32 cellular contexts compared by ENCODE assay signal in the genomic region with DNA sequence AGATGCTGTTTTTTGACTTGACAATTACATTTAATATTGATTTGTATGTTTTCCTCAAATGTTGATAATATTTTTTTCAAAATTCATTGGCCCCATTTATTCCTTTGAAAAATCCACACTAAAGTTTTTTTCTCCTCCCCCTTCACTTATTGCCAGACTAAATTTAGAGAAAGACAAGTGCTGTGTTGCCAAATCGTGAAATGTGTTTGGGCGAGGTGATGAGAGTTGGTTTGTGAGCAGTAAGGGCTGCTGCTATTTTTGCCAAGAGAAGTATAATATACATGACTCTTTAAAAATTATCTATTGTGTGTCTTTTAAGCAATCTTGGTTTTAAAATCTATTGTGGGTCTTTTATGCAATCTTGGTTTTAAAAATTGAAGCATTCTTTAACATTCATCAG.
"Had no signal": no experiment of that assay in that cellular context is flagged by ENCODE, and none has a peak within 500 bp of the region (broad histone marks: within the 10 kb centered on the region; RNA-seq: fewer than 3 reads in every experiment).

No MANE protein-coding gene starts in this region.

- H3K9me3 ChIP-seq: ascending aorta, breast epithelium, colonic mucosa, esophagus squamous epithelium, gastrocnemius medialis had no signal

- ATAC-seq: activated CD4-positive, alpha-beta T cell treated with anti-CD3 and anti-CD28 coated beads for 36 hours; activated CD8-positive, alpha-beta memory T cell treated with anti-CD3 and anti-CD28 coated beads, Interleukin-2, amount 10 ng/mL, durations not matched to agents 7 days and 5 days; activated CD8-positive, alpha-beta T cell treated with anti-CD3 and anti-CD28 coated beads, Interleukin-2, amount 10 ng/mL, durations not matched to agents 7 days and 5 days; activated naive CD8-positive, alpha-beta T cell treated with anti-CD3 and anti-CD28 coated beads, Interleukin-2, amount 50 U/mL, for 24 hours; gastrocnemius medialis; T-cell had no signal

- H3K27ac ChIP-seq: ascending aorta, breast epithelium, colonic mucosa, epithelial cell of prostate, esophagus squamous epithelium, gastrocnemius medialis had no signal

- H3K36me3 Mint-ChIP-seq: activated CD4-positive, alpha-beta memory T cell treated with anti-CD3 and anti-CD28 coated beads for 36 hours; activated CD8-positive, alpha-beta memory T cell treated with anti-CD3 and anti-CD28 coated beads, Interleukin-2, amount 10 ng/mL, durations not matched to agents 7 days and 5 days; activated naive CD4-positive, alpha-beta T cell treated with anti-CD3 and anti-CD28 coated beads, Interleukin-2, amount 50 U/mL, for 24 hours; activated naive CD8-positive, alpha-beta T cell treated with anti-CD3 and anti-CD28 coated beads for 36 hours; brain; T-cell had no signal

- H3K27ac Mint-ChIP-seq: activated CD4-positive, alpha-beta memory T cell treated with anti-CD3 and anti-CD28 coated beads for 36 hours; activated CD4-positive, alpha-beta T cell treated with anti-CD3 and anti-CD28 coated beads for 36 hours; activated CD4-positive, alpha-beta T cell treated with anti-CD3 and anti-CD28 coated beads, Interleukin-2, amount 10 ng/mL, durations not matched to agents 24 days and 14 days; activated CD8-positive, alpha-beta memory T cell treated with anti-CD3 and anti-CD28 coated beads, Interleukin-2, amount 10 ng/mL, durations not matched to agents 7 days and 5 days; activated CD8-positive, alpha-beta T cell treated with anti-CD3 and anti-CD28 coated beads, Interleukin-2, amount 10 ng/mL, durations not matched to agents 7 days and 5 days; activated naive CD4-positive, alpha-beta T cell treated with anti-CD3 and anti-CD28 coated beads for 36 hours; activated naive CD4-positive, alpha-beta T cell treated with anti-CD3 and anti-CD28 coated beads, Interleukin-2, amount 50 U/mL, for 24 hours; activated naive CD8-positive, alpha-beta T cell treated with anti-CD3 and anti-CD28 coated beads for 36 hours; activated naive CD8-positive, alpha-beta T cell treated with anti-CD3 and anti-CD28 coated beads, Interleukin-2, amount 50 U/mL, for 24 hours; activated T-helper 1 cell treated with anti-CD3 and anti-CD28 coated beads, Interleukin-12 subunit alpha, Interleukin-12 subunit beta, Interleukin-2, Interleukin-4 antibody, amounts not matched to agents 30 ng/mL and 10 ng/mL and 1 ng/mL, durations not matched to agents 14 hours and 24 hours and 36 hours; activated T-helper 2 cell treated with anti-CD3 and anti-CD28 coated beads, Interferon-gamma antibody, Interleukin-2, Interleukin-4, amounts not matched to agents 10 μg/mL and 5 μg/mL and 100 μg/mL, durations not matched to agents 14 hours and 24 hours and 36 hours; T-cell; T-helper 1 cell treated with Interleukin-12 subunit alpha and Interleukin-12 subunit beta and Interleukin-4 antibody, amounts not matched to agents 30 μg/mL and 1 μg/mL, for 36 hours had no signal

- H3K4me3 Mint-ChIP-seq: activated CD4-positive, alpha-beta memory T cell treated with anti-CD3 and anti-CD28 coated beads for 36 hours; activated CD4-positive, alpha-beta T cell treated with anti-CD3 and anti-CD28 coated beads for 36 hours; activated CD4-positive, alpha-beta T cell treated with anti-CD3 and anti-CD28 coated beads, Interleukin-2, amount 10 ng/mL, durations not matched to agents 24 days and 14 days; activated CD8-positive, alpha-beta memory T cell treated with anti-CD3 and anti-CD28 coated beads, Interleukin-2, amount 10 ng/mL, durations not matched to agents 7 days and 5 days; activated CD8-positive, alpha-beta T cell treated with anti-CD3 and anti-CD28 coated beads, Interleukin-2, amount 10 ng/mL, durations not matched to agents 7 days and 5 days; activated naive CD4-positive, alpha-beta T cell treated with anti-CD3 and anti-CD28 coated beads for 36 hours; activated naive CD4-positive, alpha-beta T cell treated with anti-CD3 and anti-CD28 coated beads, Interleukin-2, amount 50 U/mL, for 24 hours; activated naive CD8-positive, alpha-beta T cell treated with anti-CD3 and anti-CD28 coated beads for 36 hours; activated naive CD8-positive, alpha-beta T cell treated with anti-CD3 and anti-CD28 coated beads, Interleukin-2, amount 50 U/mL, for 24 hours; activated T-helper 1 cell treated with anti-CD3 and anti-CD28 coated beads, Interleukin-12 subunit alpha, Interleukin-12 subunit beta, Interleukin-2, Interleukin-4 antibody, amounts not matched to agents 30 ng/mL and 10 ng/mL and 1 ng/mL, durations not matched to agents 14 hours and 24 hours and 36 hours; T-cell; T-helper 1 cell treated with Interleukin-12 subunit alpha and Interleukin-12 subunit beta and Interleukin-4 antibody, amounts not matched to agents 30 μg/mL and 1 μg/mL, for 36 hours had no signal

- H3K4me3 ChIP-seq: ascending aorta, breast epithelium, cardiac muscle cell, colonic mucosa, esophagus squamous epithelium, gastrocnemius medialis had no signal

- H3K4me1 Mint-ChIP-seq: activated CD4-positive, alpha-beta T cell treated with anti-CD3 and anti-CD28 coated beads for 36 hours; activated CD4-positive, alpha-beta T cell treated with anti-CD3 and anti-CD28 coated beads, Interleukin-2, amount 10 ng/mL, durations not matched to agents 24 days and 14 days; activated CD8-positive, alpha-beta memory T cell treated with anti-CD3 and anti-CD28 coated beads, Interleukin-2, amount 10 ng/mL, durations not matched to agents 7 days and 5 days; activated naive CD4-positive, alpha-beta T cell treated with anti-CD3 and anti-CD28 coated beads, Interleukin-2, amount 50 U/mL, for 24 hours; activated naive CD8-positive, alpha-beta T cell treated with anti-CD3 and anti-CD28 coated beads for 36 hours; activated naive CD8-positive, alpha-beta T cell treated with anti-CD3 and anti-CD28 coated beads, Interleukin-2, amount 50 U/mL, for 24 hours; T-cell had no signal

- H3K9me3 Mint-ChIP-seq: activated CD4-positive, alpha-beta memory T cell treated with anti-CD3 and anti-CD28 coated beads for 36 hours; activated CD4-positive, alpha-beta T cell treated with anti-CD3 and anti-CD28 coated beads, Interleukin-2, amount 10 ng/mL, durations not matched to agents 24 days and 14 days; activated naive CD4-positive, alpha-beta T cell treated with anti-CD3 and anti-CD28 coated beads for 36 hours; activated naive CD4-positive, alpha-beta T cell treated with anti-CD3 and anti-CD28 coated beads, Interleukin-2, amount 50 U/mL, for 24 hours; activated naive CD8-positive, alpha-beta T cell treated with anti-CD3 and anti-CD28 coated beads for 36 hours; activated naive CD8-positive, alpha-beta T cell treated with anti-CD3 and anti-CD28 coated beads, Interleukin-2, amount 50 U/mL, for 24 hours; activated T-helper 1 cell treated with anti-CD3 and anti-CD28 coated beads, Interleukin-12 subunit alpha, Interleukin-12 subunit beta, Interleukin-2, Interleukin-4 antibody, amounts not matched to agents 30 ng/mL and 10 ng/mL and 1 ng/mL, durations not matched to agents 14 hours and 24 hours and 36 hours; activated T-helper 2 cell treated with anti-CD3 and anti-CD28 coated beads, Interferon-gamma antibody, Interleukin-2, Interleukin-4, amounts not matched to agents 10 μg/mL and 5 μg/mL and 100 μg/mL, durations not matched to agents 14 hours and 24 hours and 36 hours; T-cell; T-helper 1 cell treated with Interleukin-12 subunit alpha and Interleukin-12 subunit beta and Interleukin-4 antibody, amounts not matched to agents 30 μg/mL and 1 μg/mL, for 36 hours had no signal

- DNase-seq: activated CD4-positive, alpha-beta memory T cell treated with anti-CD3 and anti-CD28 coated beads for 36 hours; activated CD4-positive, alpha-beta T cell treated with anti-CD3 and anti-CD28 coated beads for 36 hours; activated CD4-positive, alpha-beta T cell treated with anti-CD3 and anti-CD28 coated beads, Interleukin-2, amount 10 ng/mL, durations not matched to agents 24 days and 14 days; activated CD4-positive, CD25-positive, alpha-beta regulatory T cell; activated CD4-positive, CD25-positive, alpha-beta regulatory T cell treated with anti-CD3 and anti-CD28 coated beads, Interleukin-2, amount 50 U/mL, for 72 hours; activated CD8-positive, alpha-beta memory T cell treated with anti-CD3 and anti-CD28 coated beads, Interleukin-2, amount 10 ng/mL, durations not matched to agents 7 days and 5 days; activated CD8-positive, alpha-beta memory T cell treated with anti-CD3 and anti-CD28 coated beads, Interleukin-2, amount 50 U/mL, for 4 hours; activated CD8-positive, alpha-beta T cell treated with anti-CD3 and anti-CD28 coated beads, Interleukin-2, amount 10 ng/mL, durations not matched to agents 7 days and 5 days; activated effector memory CD4-positive, alpha-beta T cell treated with anti-CD3 and anti-CD28 coated beads, Interleukin-2, amount 50 U/mL, for 16 hours; activated naive CD4-positive, alpha-beta T cell treated with anti-CD3 and anti-CD28 coated beads for 36 hours; activated naive CD8-positive, alpha-beta T cell treated with anti-CD3 and anti-CD28 coated beads for 36 hours; activated naive CD8-positive, alpha-beta T cell treated with anti-CD3 and anti-CD28 coated beads, Interleukin-2, amount 50 U/mL, for 24 hours; activated T-cell treated with anti-CD3 and anti-CD28 coated beads, Interleukin-2, amount 50 U/mL, for 1 hour; activated T-cell treated with anti-CD3 and anti-CD28 coated beads, Interleukin-2, amount 50 U/mL, for 48 hours; central memory CD4-positive, alpha-beta T cell; cerebellar nuclear complex; colonic mucosa; effector CD8-positive, alpha-beta T cell; esophagus squamous epithelium; foreskin fibroblast; gastrocnemius medialis; T-cell; T1000 had no signal

- H3K27me3 Mint-ChIP-seq: activated CD4-positive, alpha-beta memory T cell treated with anti-CD3 and anti-CD28 coated beads for 36 hours; activated CD4-positive, alpha-beta T cell treated with anti-CD3 and anti-CD28 coated beads for 36 hours; activated CD4-positive, alpha-beta T cell treated with anti-CD3 and anti-CD28 coated beads, Interleukin-2, amount 10 ng/mL, durations not matched to agents 24 days and 14 days; activated CD8-positive, alpha-beta memory T cell treated with anti-CD3 and anti-CD28 coated beads, Interleukin-2, amount 10 ng/mL, durations not matched to agents 7 days and 5 days; activated naive CD4-positive, alpha-beta T cell treated with anti-CD3 and anti-CD28 coated beads, Interleukin-2, amount 50 U/mL, for 24 hours; activated naive CD8-positive, alpha-beta T cell treated with anti-CD3 and anti-CD28 coated beads for 36 hours; activated naive CD8-positive, alpha-beta T cell treated with anti-CD3 and anti-CD28 coated beads, Interleukin-2, amount 50 U/mL, for 24 hours; brain; T-cell had no signal

- H3K27me3 ChIP-seq: ascending aorta, breast epithelium, cardiac muscle cell, colonic mucosa, esophagus squamous epithelium, gastrocnemius medialis had no signal

- H3K36me3 ChIP-seq: ascending aorta, breast epithelium, cardiac muscle cell, colonic mucosa, esophagus squamous epithelium, gastrocnemius medialis had no signal

- H3K4me1 ChIP-seq: breast epithelium, colonic mucosa, esophagus squamous epithelium, gastrocnemius medialis had no signal
